In genomic region chr4:29240641-29241040, GRCh38 we compare ENCODE assay signal across 29 cellular contexts.
"Had no signal": no experiment of that assay in that cellular context is flagged by ENCODE, and none has a peak within 500 bp of the region (broad histone marks: within the 10 kb centered on the region; RNA-seq: fewer than 3 reads in every experiment).

No MANE protein-coding gene starts in this region.

- H2AFZ ChIP-seq: hepatocyte had no signal

- H3K9me3 ChIP-seq: colonic mucosa, gastroesophageal sphincter, left lung, psoas muscle, thyroid gland, vagina had no signal

- H3K27me3 ChIP-seq: colonic mucosa, gastroesophageal sphincter, heart left ventricle, hepatocyte, left lung, thyroid gland, vagina had no signal

- H3K36me3 ChIP-seq: colonic mucosa, gastroesophageal sphincter, heart left ventricle, left lung, thyroid gland, vagina had no signal

- H3K27ac ChIP-seq: colonic mucosa, epithelial cell of prostate, gastroesophageal sphincter, heart left ventricle, hepatocyte, left lung, psoas muscle, thyroid gland, vagina had no signal

- H3K27ac Mint-ChIP-seq: dendritic cell treated with granulocyte-macrophage colony-stimulating factor and Interleukin-4, amounts not matched to agents 40 ng/mL and 50 ng/mL, for 4 days; endodermal cell; naive thymus-derived CD8-positive, alpha-beta T cell; nephron progenitor cell; stimulated activated naive CD8-positive, alpha-beta T cell treated with anti-CD3 and anti-CD28 coated beads, Interleukin-15, amount 100 ng/mL, for 72 hours had no signal

- H3K27me3 Mint-ChIP-seq: dendritic cell treated with granulocyte-macrophage colony-stimulating factor and Interleukin-4, amounts not matched to agents 40 ng/mL and 50 ng/mL, for 4 days; naive thymus-derived CD8-positive, alpha-beta T cell; stimulated activated naive CD8-positive, alpha-beta T cell treated with anti-CD3 and anti-CD28 coated beads, Interleukin-15, amount 100 ng/mL, for 72 hours had no signal

- H3K4me2 ChIP-seq: hepatocyte, smooth muscle cell had no signal

- H3K79me2 ChIP-seq: hepatocyte had no signal

- H3K9me3 Mint-ChIP-seq: endodermal cell, nephron progenitor cell had no signal

- H3K4me1 Mint-ChIP-seq: endodermal cell; naive thymus-derived CD8-positive, alpha-beta T cell; nephron progenitor cell; stimulated activated naive CD8-positive, alpha-beta T cell treated with anti-CD3 and anti-CD28 coated beads, Interleukin-15, amount 100 ng/mL, for 72 hours had no signal

- H3K4me3 Mint-ChIP-seq: dendritic cell treated with granulocyte-macrophage colony-stimulating factor and Interleukin-4, amounts not matched to agents 40 ng/mL and 50 ng/mL, for 4 days; endodermal cell; naive thymus-derived CD8-positive, alpha-beta T cell; nephron progenitor cell; stimulated activated naive CD8-positive, alpha-beta T cell treated with anti-CD3 and anti-CD28 coated beads, Interleukin-15, amount 100 ng/mL, for 72 hours had no signal

- DNase-seq: colonic mucosa; effector CD8-positive, alpha-beta T cell; endodermal cell; foreskin fibroblast; heart left ventricle; left cardiac atrium; left lung; mammary epithelial cell; naive thymus-derived CD8-positive, alpha-beta T cell; nephron progenitor cell; nucleus accumbens; posterior cingulate gyrus; psoas muscle; right cardiac atrium; stimulated activated CD4-positive, alpha-beta T cell treated with anti-CD3 and anti-CD28 coated beads, Interleukin-12 subunit alpha, Interleukin-12 subunit beta, amount 100 ng/mL, for 4 hours; stimulated activated CD4-positive, alpha-beta T cell treated with anti-CD3 and anti-CD28 coated beads, Interleukin-1b, Interleukin-23, amount 100 ng/mL, for 48 hours; stimulated activated CD4-positive, alpha-beta T cell treated with anti-CD3 and anti-CD28 coated beads, Interleukin-4, amount 100 ng/mL, for 1 hour; stimulated activated CD8-positive, alpha-beta memory T cell treated with anti-CD3 and anti-CD28 coated beads, Interleukin-4, amount 100 ng/mL, for 48 hours; stimulated activated naive CD4-positive, alpha-beta T cell; stimulated activated naive CD8-positive, alpha-beta T cell treated with anti-CD3 and anti-CD28 coated beads, Interleukin-15, amount 100 ng/mL, for 72 hours; thyroid gland; trophoblast cell had no signal

- H3K4me1 ChIP-seq: colonic mucosa, gastroesophageal sphincter, heart left ventricle, left lung, psoas muscle, thyroid gland, vagina had no signal

- ATAC-seq: esophagus mucosa; gastroesophageal sphincter; heart left ventricle; left cardiac atrium; left lung; naive thymus-derived CD8-positive, alpha-beta T cell; psoas muscle; right cardiac atrium; stimulated activated naive CD8-positive, alpha-beta T cell treated with anti-CD3 and anti-CD28 coated beads, Interleukin-15, amount 100 ng/mL, for 72 hours had no signal

- H3K36me3 Mint-ChIP-seq: naive thymus-derived CD8-positive, alpha-beta T cell had no signal

- H3K4me3 ChIP-seq: colonic mucosa, gastroesophageal sphincter, heart left ventricle, hepatocyte, left lung, psoas muscle, smooth muscle cell, thyroid gland, vagina had no signal
